Comparison of ENCODE assay signal across 11 cellular contexts in genomic region chr20:642398-643174, GRCh38. TPM values are rescaled to one million over a fixed set of nuclear protein-coding genes. Genes with fewer than 3 reads are reported as not detected.
DNase-seq lines count a peak whose midpoint lies in the region; ATAC-seq and TF ChIP-seq lines count a peak whose summit lies in the region.
"Had no signal": no experiment of that assay in that cellular context is flagged by ENCODE, and none has a peak within 500 bp of the region (broad histone marks: within the 10 kb centered on the region; RNA-seq: fewer than 3 reads in every experiment).

No MANE protein-coding gene starts in this region.

- POLR2A ChIA-PET in BJ (lab: Charles Lee), result no interaction called here

- H3K9me3 ChIP-seq in mucosa of descending colon, result no peaks in the 10 kb centered on the region

- ATAC-seq in HG02938 (IDR thresholded peaks at IDR 0.05; ENCODE audit: unreplicated experiment) (no peak), mucosa of descending colon (no peak)

- TF ChIP-seq CTCF in BJ (IDR thresholded peaks at IDR 0.05; ENCODE audit: insufficient read depth, low read depth, low read length), result no peak
- TF ChIP-seq CTCF in mucosa of descending colon (IDR thresholded peaks at IDR 0.05), result no peak

- H3K36me3 ChIP-seq in BJ (ENCODE audit: control insufficient read depth, insufficient read depth, low read length) (peaks cover 6% of the 10 kb centered on the region), mucosa of descending colon (ENCODE audit: low read depth) (no peaks in the 10 kb centered on the region)

- CTCF ChIA-PET in BJ (lab: Yijun Ruan, JAX), result interaction anchor here (1.2 to 7.1 kb wide), 2 partner anchors 10 to 24 kb away, joined by 3 to 49 read pairs; no protein-coding TSS in a partner anchor

- H3K4me3 ChIP-seq in BJ (ENCODE audit: low read depth, low read length) (peak overlapping the region; percentile 25), mucosa of descending colon (no peak overlapping the region)

- no peaks in the 10 kb centered on the region for H3K4me1 ChIP-seq in mucosa of descending colon (ENCODE audit: low read depth)

- intact Hi-C loops in head of caudate nucleus (cut with DNase I) (loop anchor here (10.0 kb wide), 1 partner anchor 288 kb away; no protein-coding TSS in a partner anchor), posterior cingulate gyrus (cut with DNase I) (loop anchor here (10.0 kb wide), 1 partner anchor 288 kb away; no protein-coding TSS in a partner anchor), mucosa of descending colon (cut with DNase I, micrococcal nuclease) (loop anchor here in 1 of 2 donors (10.0 kb wide), 1 partner anchor 288 kb away; no protein-coding TSS in a partner anchor)

- no peak for DNase-seq in BJ (ENCODE audit: low read depth)
- peak; percentile 52 for DNase-seq in SK-N-DZ (ENCODE audit: low spot score)
- peak in 40 of 42 donors; percentile 24 to 80 (median 58) for DNase-seq in head of caudate nucleus
- peak in 7 of 10 donors; percentile 33 to 93 (median 65) for DNase-seq in posterior cingulate gyrus
- DNase-seq in activated CD4-positive, alpha-beta T cell treated with anti-CD3 and anti-CD28 coated beads, Interleukin-2, amount 50 U/mL, for 1 hour, result no peak
- no peak for DNase-seq in NK-92 (lab: John Stamatoyannopoulos, UW; ENCODE audit: unreplicated experiment)
- no peak for DNase-seq in mucosa of descending colon
- DNase-seq: NCI-H187 treated with DMSO at 0.1 percent for 48 hours had no signal

- no peaks in the 10 kb centered on the region for H3K27me3 ChIP-seq in BJ (ENCODE audit: control insufficient read depth, insufficient read depth, low read length)

RNA-seq across cellular contexts. Expression of gene SRXN1, which starts 10.4 kb away (rescaled TPM):
- 50.9 and 54.8 TPM in 2 replicates for polyA plus RNA-seq in BJ (2011; rRNA removed)
- 31.0 and 40.9 TPM in 2 replicates for polyA minus RNA-seq in BJ (2011; rRNA and poly(A)+ RNA removed)
- polyA plus RNA-seq in SK-N-DZ (2014; cell fraction: cytosol; rRNA removed), result 35.2 and 40.3 TPM in 2 replicates
- polyA plus RNA-seq in SK-N-DZ (2014; cell fraction: nucleus; rRNA removed), result 13.9 and 16.4 TPM in 2 replicates
- total RNA-seq in mucosa of descending colon, result 10 to 100 TPM; 11.7 to 23.4 (median 18.9) TPM

RNA-seq across cellular contexts. Expression of gene TCF15, which starts 32.5 kb away (rescaled TPM):
- polyA plus RNA-seq in BJ (2011; rRNA removed), result not detected in 2 replicates
- polyA minus RNA-seq in BJ (2011; rRNA and poly(A)+ RNA removed), result not detected in 2 replicates
- polyA plus RNA-seq in SK-N-DZ (2014; cell fraction: cytosol; rRNA removed), result 1.3 and 1.7 TPM in 2 replicates
- 0.96 and 2.2 TPM in 2 replicates for polyA plus RNA-seq in SK-N-DZ (2014; cell fraction: nucleus; rRNA removed)
- under 1 TPM in 1 of 3 donors, not detected in 2; 0.82 TPM for total RNA-seq in mucosa of descending colon
- total RNA-seq: T-helper 1 cell treated with Interleukin-12 subunit alpha and Interleukin-12 subunit beta and Interleukin-4 antibody, amounts not matched to agents 30 ng/mL and 1 ng/mL, for 36 hours had no signal

RNA-seq across cellular contexts. Expression of gene SCRT2, which starts 33.0 kb away (rescaled TPM):
- polyA plus RNA-seq in BJ (2011; rRNA removed), result not detected in 2 replicates
- polyA minus RNA-seq in BJ (2011; rRNA and poly(A)+ RNA removed), result not detected in 2 replicates
- polyA plus RNA-seq in SK-N-DZ (2014; cell fraction: cytosol; rRNA removed), result 0.62 and 1.2 TPM in 2 replicates
- 0.67 and 1.2 TPM in 2 replicates for polyA plus RNA-seq in SK-N-DZ (2014; cell fraction: nucleus; rRNA removed)
- total RNA-seq in mucosa of descending colon, result not detected
- total RNA-seq: T-helper 1 cell treated with Interleukin-12 subunit alpha and Interleukin-12 subunit beta and Interleukin-4 antibody, amounts not matched to agents 30 ng/mL and 1 ng/mL, for 36 hours had no signal
- polyA plus RNA-seq: esophagus had no signal

Comparison
In these comparisons a context has a peak if more than half of its experiments do, and no peak if none do; other contexts are left out.
1. DNase-seq: peak in SK-N-DZ (single experiment), head of caudate nucleus (40 of 42) and posterior cingulate gyrus (7 of 10); none in BJ (single experiment), activated CD4-positive, alpha-beta T cell treated with anti-CD3 and anti-CD28 coated beads, Interleukin-2, amount 50 U/mL, for 1 hour (single experiment), NK-92 (single experiment) and mucosa of descending colon (0 of 3).